Comparison of ENCODE assay signal across 2 cellular contexts in the genomic region with DNA sequence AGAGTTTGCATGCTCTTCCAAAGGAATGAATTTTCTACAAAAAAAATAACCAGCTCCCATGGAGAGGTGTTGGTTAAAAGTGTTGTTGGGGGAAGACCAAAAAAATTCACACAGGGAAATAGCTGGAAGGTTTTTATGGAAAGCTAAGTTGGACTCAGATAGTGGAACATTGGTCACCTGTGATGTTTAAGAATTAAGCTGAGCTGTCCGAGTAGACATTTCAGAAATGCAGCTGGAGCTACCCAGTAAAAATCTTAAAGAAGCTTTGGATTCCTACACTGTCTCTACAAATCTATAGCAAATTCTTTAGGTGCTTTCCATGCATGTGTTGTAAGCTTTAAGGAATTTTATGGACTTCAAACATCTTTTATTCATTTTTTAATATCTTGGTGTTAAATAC.
TF ChIP-seq lines count a peak whose summit lies in the region.

No MANE protein-coding gene starts in this region.

TF ChIP-seq in SK-N-SH treated with all-trans-retinoic acid at 6 μM for 48 hours, 23 proteins besides CTCF, POLR2A, EP300 and RAD21 (continued from another document):
- TF ChIP-seq POU6F1 (CRISPR knock-in tag; IDR thresholded peaks at IDR 0.05; ENCODE audit: borderline replicate concordance, low read depth) = no peak
- no peak for TF ChIP-seq PATZ1 (CRISPR knock-in tag; IDR thresholded peaks at IDR 0.05; ENCODE audit: borderline replicate concordance)
- TF ChIP-seq ZNF70 (CRISPR knock-in tag; IDR thresholded peaks at IDR 0.05) = no peak
TF ChIP-seq in SK-N-SH treated with all-trans-retinoic acid at 6 μM for 48 hours: peak in this region for 0.

TF ChIP-seq in SK-N-SH, 30 proteins besides CTCF, POLR2A, EP300 and RAD21 (continued from another document):
- no peak for TF ChIP-seq REST (IDR thresholded peaks at IDR 0.05; ENCODE audit: low read depth, low read length)
